ENCODE assay signal across 11 cellular contexts in genomic region chr2:231397011-231397927, GRCh38. TPM values are rescaled to one million over a fixed set of nuclear protein-coding genes. Genes with fewer than 3 reads are reported as not detected.
DNase-seq lines count a peak whose midpoint lies in the region; ATAC-seq and TF ChIP-seq lines count a peak whose summit lies in the region.
"Had no signal": no experiment of that assay in that cellular context is flagged by ENCODE, and none has a peak within 500 bp of the region (broad histone marks: within the 10 kb centered on the region; RNA-seq: fewer than 3 reads in every experiment).

No MANE protein-coding gene starts in this region.

- peaks cover 29% of the 10 kb centered on the region for H3K4me1 Mint-ChIP-seq in activated CD4-positive, alpha-beta memory T cell treated with anti-CD3 and anti-CD28 coated beads, Interleukin-2, amount 10 ng/mL, durations not matched to agents 7 days and 5 days

- H3K4me3 Mint-ChIP-seq in activated CD4-positive, alpha-beta memory T cell treated with anti-CD3 and anti-CD28 coated beads, Interleukin-2, amount 10 ng/mL, durations not matched to agents 7 days and 5 days: no peak overlapping the region

- 95% methylated on average over 22 of the region's 22 CpGs for WGBS in right cardiac atrium

- no peak overlapping the region for H3K27ac Mint-ChIP-seq in activated CD4-positive, alpha-beta memory T cell treated with anti-CD3 and anti-CD28 coated beads, Interleukin-2, amount 10 ng/mL, durations not matched to agents 7 days and 5 days

- H3K27ac ChIP-seq in left ventricle myocardium inferior (replicated peaks) (no peak overlapping the region), right cardiac atrium (ENCODE audit: low read length) (no peak overlapping the region), lower lobe of right lung (peak overlapping the region; percentile 74), thoracic aorta (peak overlapping the region; percentile 4 to 43)
- H3K27ac ChIP-seq: heart left ventricle had no signal

- H3K36me3 ChIP-seq in left ventricle myocardium inferior (no peaks in the 10 kb centered on the region), lower lobe of right lung (peaks cover 19% of the 10 kb centered on the region), thoracic aorta (peaks cover 10% of the 10 kb centered on the region)
- H3K36me3 ChIP-seq: BE2C, heart left ventricle had no signal

- CTCF ChIA-PET in activated CD4-positive, alpha-beta memory T cell treated with anti-CD3 and anti-CD28 coated beads, Interleukin-2, amount 10 ng/mL, durations not matched to agents 7 days and 5 days (lab: Charles Lee): interaction anchor here (0.5 to 1.0 kb wide), 2 partner anchors 9 to 55 kb away, joined by 3 to 4 read pairs; no protein-coding TSS in a partner anchor

- no peaks in the 10 kb centered on the region for H3K36me3 Mint-ChIP-seq in activated CD4-positive, alpha-beta memory T cell treated with anti-CD3 and anti-CD28 coated beads, Interleukin-2, amount 10 ng/mL, durations not matched to agents 7 days and 5 days (ENCODE audit: low read depth)

- H3K27me3 Mint-ChIP-seq in activated CD4-positive, alpha-beta memory T cell treated with anti-CD3 and anti-CD28 coated beads, Interleukin-2, amount 10 ng/mL, durations not matched to agents 7 days and 5 days: peaks cover 34% of the 10 kb centered on the region

- peaks cover 36% of the 10 kb centered on the region for H3K4me1 ChIP-seq in left ventricle myocardium inferior
- H3K4me1 ChIP-seq in right cardiac atrium (ENCODE audit: control insufficient read depth, insufficient read depth, low read length): peaks cover 5% of the 10 kb centered on the region
- H3K4me1 ChIP-seq in lower lobe of right lung: peaks cover 37% of the 10 kb centered on the region
- H3K4me1 ChIP-seq in thoracic aorta (ENCODE audit: control insufficient read depth in 1 of 2, low read depth in 2 of 2): peaks cover 24 to 75% of the 10 kb centered on the region in 2 donors

- DNase-seq in left ventricle myocardium inferior: peak; percentile 1
- no peak for DNase-seq in right cardiac atrium
- peak; percentile 20 for DNase-seq in activated CD4-positive, alpha-beta memory T cell treated with anti-CD3 and anti-CD28 coated beads, Interleukin-2, amount 10 ng/mL, durations not matched to agents 7 days and 5 days
- no peak for DNase-seq in lower lobe of right lung
- no peak for DNase-seq in thoracic aorta (ENCODE audit: low spot score)
- DNase-seq in dermis blood vessel endothelial cell: no peak
- no peak for DNase-seq in GOT3 (lab: John Stamatoyannopoulos, UW)
- DNase-seq: BE2C, heart left ventricle, NCI-H1436 treated with DMSO at 0.1 percent for 48 hours had no signal

- ATAC-seq in right cardiac atrium (no peak), lower lobe of right lung (peak in 1 of 2 donors; percentile 25), thoracic aorta (ENCODE audit: insufficient number of reproducible peaks, low FRiP score, low read depth) (no peak), GM18868 (IDR thresholded peaks at IDR 0.05; ENCODE audit: unreplicated experiment) (no peak)
- ATAC-seq: heart left ventricle had no signal

- intact Hi-C loops in left ventricle myocardium inferior (cut with micrococcal nuclease) (no loop called here), right cardiac atrium (cut with DNase I) (loop anchor here in 3 of 4 donors (2.0 to 10.0 kb wide), 3 partner anchors 100 to 102 kb away; no protein-coding TSS in a partner anchor), lower lobe of right lung (cut with DNase I) (no loop called here)

- POLR2A ChIA-PET in activated CD4-positive, alpha-beta memory T cell treated with anti-CD3 and anti-CD28 coated beads, Interleukin-2, amount 10 ng/mL, durations not matched to agents 7 days and 5 days (lab: Charles Lee): interaction anchor here (0.9 to 1.2 kb wide), 2 partner anchors 29 to 67 kb away, joined by 3 to 5 read pairs; partner anchors contain the start of gene NCL

- H3K4me3 ChIP-seq in left ventricle myocardium inferior (peak overlapping the region; percentile 68), right cardiac atrium (ENCODE audit: low read length) (no peak overlapping the region), lower lobe of right lung (peak overlapping the region; percentile 66), thoracic aorta (no peak overlapping the region)

- no peaks in the 10 kb centered on the region for H3K9me3 Mint-ChIP-seq in activated CD4-positive, alpha-beta memory T cell treated with anti-CD3 and anti-CD28 coated beads, Interleukin-2, amount 10 ng/mL, durations not matched to agents 7 days and 5 days

- TF ChIP-seq CTCF in left ventricle myocardium inferior (IDR thresholded peaks at IDR 0.05; ENCODE audit: borderline replicate concordance) (no peak), lower lobe of right lung (IDR thresholded peaks at IDR 0.05) (no peak), thoracic aorta (IDR thresholded peaks at IDR 0.05) (no peak)

- H3K9me3 ChIP-seq in left ventricle myocardium inferior (replicated peaks): no peaks in the 10 kb centered on the region
- H3K9me3 ChIP-seq in right cardiac atrium (ENCODE audit: control insufficient read depth, low read length): no peaks in the 10 kb centered on the region
- H3K9me3 ChIP-seq in lower lobe of right lung: no peaks in the 10 kb centered on the region
- H3K9me3 ChIP-seq in thoracic aorta: no peaks in the 10 kb centered on the region
- H3K9me3 ChIP-seq: BE2C, heart left ventricle had no signal

- H3K27me3 ChIP-seq in left ventricle myocardium inferior (ENCODE audit: low read depth): peaks cover 28% of the 10 kb centered on the region
- no peaks in the 10 kb centered on the region for H3K27me3 ChIP-seq in right cardiac atrium (ENCODE audit: control insufficient read depth, insufficient read depth)
- peaks cover 15% of the 10 kb centered on the region for H3K27me3 ChIP-seq in lower lobe of right lung (ENCODE audit: low read depth)
- no peaks in the 10 kb centered on the region for H3K27me3 ChIP-seq in thoracic aorta (replicated peaks; ENCODE audit: insufficient read depth)
- H3K27me3 ChIP-seq: BE2C had no signal

RNA-seq across cellular contexts. Expression of gene B3GNT7, which starts 1.8 kb away (rescaled TPM):
- total RNA-seq in left ventricle myocardium inferior (2.4 TPM), right cardiac atrium (1 to 10 TPM; 4.1 to 7.3 (median 5.9) TPM), lower lobe of right lung (80.0 TPM), thoracic aorta (10 to 100 TPM; 11.4 to 17.5 TPM), dermis blood vessel endothelial cell (12.1 and 13.6 TPM in 2 replicates)
- 2.5 TPM for polyA plus RNA-seq in right cardiac atrium
- total RNA-seq in activated CD4-positive, alpha-beta memory T cell treated with anti-CD3 and anti-CD28 coated beads, Interleukin-2, amount 10 ng/mL, durations not matched to agents 7 days and 5 days: under 1 TPM in 1 of 2 experiments, not detected in 1; 0.15 TPM

Comparison
In these comparisons a context has a peak if more than half of its experiments do, and no peak if none do; other contexts are left out.
1. DNase-seq: peak in left ventricle myocardium inferior (single experiment) and activated CD4-positive, alpha-beta memory T cell treated with anti-CD3 and anti-CD28 coated beads, Interleukin-2, amount 10 ng/mL, durations not matched to agents 7 days and 5 days (single experiment); none in right cardiac atrium (0 of 3), lower lobe of right lung (single experiment), thoracic aorta (single experiment), dermis blood vessel endothelial cell (single experiment) and GOT3 (single experiment).
2. H3K4me3 ChIP-seq: peak in left ventricle myocardium inferior (single experiment) and lower lobe of right lung (single experiment); none in right cardiac atrium (single experiment) and thoracic aorta (single experiment).
3. intact Hi-C loops: an anchor here in right cardiac atrium (2.0 to 10.0 kb wide); none called in left ventricle myocardium inferior and lower lobe of right lung.
4. H3K27ac ChIP-seq: peak in lower lobe of right lung (single experiment) and thoracic aorta (2 of 2); none in left ventricle myocardium inferior (single experiment) and right cardiac atrium (single experiment).